ENCODE assay signal across 18 cellular contexts in the genomic region with DNA sequence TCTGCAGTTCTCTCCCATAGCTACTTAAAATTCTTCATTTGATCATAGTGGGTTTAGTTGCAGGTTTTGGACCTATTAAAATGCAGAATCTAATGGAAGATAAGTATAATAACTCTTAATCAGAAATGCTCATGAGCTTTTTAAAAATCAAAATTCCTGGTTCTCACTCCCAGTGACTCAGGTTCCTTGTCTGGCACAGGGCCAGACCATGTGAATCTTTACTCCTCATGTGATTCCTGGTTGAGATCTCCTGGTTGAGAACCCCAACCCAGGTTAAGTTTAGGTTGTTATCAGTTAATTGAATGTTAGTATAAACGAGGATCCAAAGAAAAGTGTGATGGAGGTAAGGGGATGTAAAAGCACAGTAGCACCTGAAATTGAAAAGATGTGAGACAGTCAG. TPM values are rescaled to one million over a fixed set of nuclear protein-coding genes. Genes with fewer than 3 reads are reported as not detected.
DNase-seq lines count a peak whose midpoint lies in the region; ATAC-seq, FAIRE-seq and TF ChIP-seq lines count a peak whose summit lies in the region.
"Had no signal": no experiment of that assay in that cellular context is flagged by ENCODE, and none has a peak within 500 bp of the region (broad histone marks: within the 10 kb centered on the region; RNA-seq: fewer than 3 reads in every experiment).

No MANE protein-coding gene starts in this region.

- no peak overlapping the region for H3K14ac ChIP-seq in mesenchymal stem cell (ENCODE audit: low read length in 2 of 2)

- POLR2A ChIA-PET in activated CD4-positive, alpha-beta memory T cell treated with anti-CD3 and anti-CD28 coated beads for 36 hours (lab: Charles Lee), result no interaction called here

- FAIRE-seq in RCC 7860 (lab: Jason Lieb, UNC), result peak; percentile 83
- FAIRE-seq: A204.1, GM12891, GM18507 had no signal

- 90% methylated on average over 1 of the region's 1 CpG for WGBS in mesenchymal stem cell

- H3K27me3 Mint-ChIP-seq in chondrocyte (ENCODE audit: low read depth), result no peaks in the 10 kb centered on the region
- H3K27me3 Mint-ChIP-seq in activated CD4-positive, alpha-beta memory T cell treated with anti-CD3 and anti-CD28 coated beads for 36 hours, result peaks cover 12% of the 10 kb centered on the region

- no peak for TF ChIP-seq CTCF in chondrocyte (IDR thresholded peaks at IDR 0.05)

- H3K4me3 ChIP-seq in mesenchymal stem cell (ENCODE audit: insufficient read depth in 1 of 2, low read depth in 1 of 2, low read length in 2 of 2), result no peak overlapping the region
- H3K4me3 ChIP-seq: BLaER1 treated with 17β-estradiol and CSF1 and Interleukin-3, amounts not matched to agents 10 nM and 100 nM; GM23338 had no signal

- H4K91ac ChIP-seq in mesenchymal stem cell (ENCODE audit: low read length), result no peak overlapping the region

- H2BK5ac ChIP-seq in mesenchymal stem cell (ENCODE audit: low read depth, low read length, poor library complexity, severe bottlenecking), result no peak overlapping the region

- peaks cover 12% of the 10 kb centered on the region for H3K4me1 ChIP-seq in mesenchymal stem cell (ENCODE audit: control insufficient read depth, insufficient read depth, low read depth, low read length)

- no peak overlapping the region for H3K23ac ChIP-seq in mesenchymal stem cell (ENCODE audit: low read length in 2 of 2)

- no peaks in the 10 kb centered on the region for H3K9me3 ChIP-seq in mesenchymal stem cell (ENCODE audit: control insufficient read depth, low read length)

- H3K36me3 ChIP-seq in mesenchymal stem cell (ENCODE audit: control insufficient read depth in 1 of 2, insufficient read depth in 2 of 2, low read depth in 1 of 2, low read length in 2 of 2), result no peaks in the 10 kb centered on the region

- DNase-seq in Daoy (ENCODE audit: low read depth) (peak; percentile 24), RCC 7860 (ENCODE audit: low spot score) (peak; percentile 18), chondrocyte (ENCODE audit: low spot score) (no peak), mesenchymal stem cell (no peak), DMS53 (lab: John Stamatoyannopoulos, UW) (no peak)
- no peak for DNase-seq in stimulated activated CD4-positive, alpha-beta T cell treated with anti-CD3 and anti-CD28 coated beads, Interleukin-4, amount 100 ng/mL, for 4 hours
- no peak for DNase-seq in activated CD4-positive, alpha-beta memory T cell treated with anti-CD3 and anti-CD28 coated beads for 36 hours
- DNase-seq: GF-D8, Kasumi-1, NCI-H1930, NCI-H510A treated with DMSO at 0.1 percent for 48 hours, SIG-M5 had no signal

- H3K9ac ChIP-seq in mesenchymal stem cell (ENCODE audit: low read length), result no peak overlapping the region
- H3K9ac ChIP-seq: BLaER1 treated with 17β-estradiol and CSF1 and Interleukin-3, amounts not matched to agents 10 nM and 100 nM had no signal

- H2AFZ ChIP-seq in mesenchymal stem cell (ENCODE audit: low read depth, low read length), result no peak overlapping the region
- H2AFZ ChIP-seq: GM23338 had no signal

- H4K8ac ChIP-seq in mesenchymal stem cell (ENCODE audit: low read length), result no peak overlapping the region

- no peak overlapping the region for H3K4me3 Mint-ChIP-seq in chondrocyte (ENCODE audit: unreplicated experiment)
- no peak overlapping the region for H3K4me3 Mint-ChIP-seq in activated CD4-positive, alpha-beta memory T cell treated with anti-CD3 and anti-CD28 coated beads for 36 hours
- H3K4me3 Mint-ChIP-seq: GM23338 had no signal

- H3K4ac ChIP-seq in mesenchymal stem cell (ENCODE audit: low read depth in 1 of 2, low read length in 2 of 2), result no peak overlapping the region

- H3K36me3 Mint-ChIP-seq in chondrocyte (ENCODE audit: low read depth), result no peaks in the 10 kb centered on the region
- H3K36me3 Mint-ChIP-seq in activated CD4-positive, alpha-beta memory T cell treated with anti-CD3 and anti-CD28 coated beads for 36 hours, result no peaks in the 10 kb centered on the region

- H3K27ac Mint-ChIP-seq in chondrocyte (ENCODE audit: unreplicated experiment), result peak overlapping the region; percentile 47
- H3K27ac Mint-ChIP-seq in activated CD4-positive, alpha-beta memory T cell treated with anti-CD3 and anti-CD28 coated beads for 36 hours, result no peak overlapping the region
- H3K27ac Mint-ChIP-seq: GM23338 had no signal

- H3K27ac ChIP-seq in mesenchymal stem cell (ENCODE audit: low read length, poor library complexity, severe bottlenecking), result no peak overlapping the region
- H3K27ac ChIP-seq: BLaER1 treated with 17β-estradiol and CSF1 and Interleukin-3, amounts not matched to agents 10 nM and 100 nM had no signal

- H2BK120ac ChIP-seq in mesenchymal stem cell (ENCODE audit: low read depth, low read length), result no peak overlapping the region

- peaks cover 2% of the 10 kb centered on the region for H3K79me1 ChIP-seq in mesenchymal stem cell (replicated peaks; ENCODE audit: low read length, poor library complexity, severe bottlenecking)

- CTCF ChIA-PET in activated CD4-positive, alpha-beta memory T cell treated with anti-CD3 and anti-CD28 coated beads for 36 hours (lab: Charles Lee), result interaction anchor here (0.6 kb wide), 1 partner anchor 253 kb away, joined by 3 read pairs; no protein-coding TSS in a partner anchor

- peak overlapping the region in 1 of 2 experiments; percentile 28 for H3K18ac ChIP-seq in mesenchymal stem cell (ENCODE audit: low read depth in 1 of 2, low read length in 2 of 2)

- intact Hi-C loops in activated CD4-positive, alpha-beta memory T cell treated with anti-CD3 and anti-CD28 coated beads for 36 hours (cut with micrococcal nuclease), result no loop called here

- no peak overlapping the region for H3K4me2 ChIP-seq in mesenchymal stem cell (ENCODE audit: low read length, poor library complexity, severe bottlenecking)
- H3K4me2 ChIP-seq: GM23338 had no signal

- H3K27me3 ChIP-seq in mesenchymal stem cell (ENCODE audit: control insufficient read depth in 1 of 2, insufficient read depth in 1 of 2, low read length in 2 of 2), result no peaks in the 10 kb centered on the region
- H3K27me3 ChIP-seq: BLaER1 treated with 17β-estradiol and CSF1 and Interleukin-3, amounts not matched to agents 10 nM and 100 nM had no signal

- peak overlapping the region; percentile 77 for H2AK5ac ChIP-seq in mesenchymal stem cell (ENCODE audit: low read length, severe bottlenecking)

- H2BK15ac ChIP-seq in mesenchymal stem cell (ENCODE audit: low read depth, poor library complexity, severe bottlenecking), result no peak overlapping the region

- peaks cover 43% of the 10 kb centered on the region for H3K4me1 Mint-ChIP-seq in chondrocyte (ENCODE audit: low read depth)
- H3K4me1 Mint-ChIP-seq in activated CD4-positive, alpha-beta memory T cell treated with anti-CD3 and anti-CD28 coated beads for 36 hours (ENCODE audit: low read depth), result peaks cover 3% of the 10 kb centered on the region

- no peak for ATAC-seq in HG03469 (IDR thresholded peaks at IDR 0.05; ENCODE audit: unreplicated experiment)
- ATAC-seq: GM23338 had no signal

- H3K9me3 Mint-ChIP-seq in chondrocyte (ENCODE audit: low read depth), result no peaks in the 10 kb centered on the region
- H3K9me3 Mint-ChIP-seq in activated CD4-positive, alpha-beta memory T cell treated with anti-CD3 and anti-CD28 coated beads for 36 hours, result no peaks in the 10 kb centered on the region

- no peak overlapping the region for H2BK12ac ChIP-seq in mesenchymal stem cell (ENCODE audit: low read length in 2 of 2)

RNA-seq across cellular contexts. Expression of gene TRUB1, which starts 17.5 kb away (rescaled TPM):
- total RNA-seq in Daoy (2014; rRNA removed; shearing (Covaris generic)), result 16.0 and 17.5 TPM in 2 replicates
- 18.7 to 23.7 TPM (median 20.2 TPM) in 3 replicates for total RNA-seq in chondrocyte
- polyA plus RNA-seq in mesenchymal stem cell (2013, experiment 1 of 2), result 13.5 TPM
- polyA plus RNA-seq in mesenchymal stem cell (2013, experiment 2 of 2), result 14.5 TPM
- total RNA-seq in activated CD4-positive, alpha-beta memory T cell treated with anti-CD3 and anti-CD28 coated beads for 36 hours, result 10 to 100 TPM; 13.4 to 16.2 TPM

Comparison
In these comparisons a context has a peak if more than half of its experiments do, and no peak if none do; other contexts are left out.
1. DNase-seq: peak in Daoy (single experiment) and RCC 7860 (single experiment); none in chondrocyte (single experiment), mesenchymal stem cell (single experiment), stimulated activated CD4-positive, alpha-beta T cell treated with anti-CD3 and anti-CD28 coated beads, Interleukin-4, amount 100 ng/mL, for 4 hours (0 of 2), activated CD4-positive, alpha-beta memory T cell treated with anti-CD3 and anti-CD28 coated beads for 36 hours (single experiment) and DMS53 (single experiment).